ENCODE assay signal across 19 cellular contexts in genomic region chr7:105060923-105061322, GRCh38. TPM values are rescaled to one million over a fixed set of nuclear protein-coding genes. Genes with fewer than 3 reads are reported as not detected.
DNase-seq lines count a peak whose midpoint lies in the region; ATAC-seq and TF ChIP-seq lines count a peak whose summit lies in the region.
"Had no signal": no experiment of that assay in that cellular context is flagged by ENCODE, and none has a peak within 500 bp of the region (broad histone marks: within the 10 kb centered on the region; RNA-seq: fewer than 3 reads in every experiment).

No MANE protein-coding gene starts in this region.

- no peak overlapping the region for H3K27ac ChIP-seq in CD4-positive, alpha-beta memory T cell (ENCODE audit: low read depth, low read length)
- no peak overlapping the region for H3K27ac ChIP-seq in GM23248
- no peak overlapping the region for H3K27ac ChIP-seq in upper lobe of right lung
- H3K27ac ChIP-seq: PC-9, SJSA1, suprapubic skin had no signal

- H3K9me3 ChIP-seq in CD4-positive, alpha-beta memory T cell (ENCODE audit: control insufficient read depth in 1 of 2, low read length in 2 of 2) = no peaks in the 10 kb centered on the region
- H3K9me3 ChIP-seq in GM23248 (ENCODE audit: low read depth) (no peaks in the 10 kb centered on the region), upper lobe of right lung (no peaks in the 10 kb centered on the region)
- H3K9me3 ChIP-seq: SJSA1, suprapubic skin had no signal

- no peak for TF ChIP-seq CTCF in upper lobe of right lung (IDR thresholded peaks at IDR 0.05)

- peaks cover 70% of the 10 kb centered on the region for H3K4me1 ChIP-seq in CD4-positive, alpha-beta memory T cell (ENCODE audit: insufficient read depth, low read length)
- H3K4me1 ChIP-seq in GM23248 (ENCODE audit: insufficient read depth) (peaks cover 16% of the 10 kb centered on the region; the same call in 1 of the 2 replicates), upper lobe of right lung (peaks cover 34% of the 10 kb centered on the region)
- H3K4me1 ChIP-seq: SJSA1 had no signal

- peaks cover 22 to 71% of the 10 kb centered on the region in 2 donors for H3K36me3 Mint-ChIP-seq in CD4-positive, alpha-beta memory T cell
- H3K36me3 Mint-ChIP-seq in effector memory CD8-positive, alpha-beta T cell (ENCODE audit: insufficient read depth) = peaks cover 88% of the 10 kb centered on the region
- peaks cover 5% of the 10 kb centered on the region for H3K36me3 Mint-ChIP-seq in natural killer cell treated with Interleukin-12 subunit alpha and Interleukin-12 subunit beta and Interleukin-15 and Interleukin-18, amount 100 ng/mL, for 72 hours

- no peak for DNase-seq in CD4-positive, alpha-beta memory T cell
- DNase-seq in GM23248 (peak; percentile 12), upper lobe of right lung (no peak), NCI-H1417 (lab: John Stamatoyannopoulos, UW) (no peak)
- DNase-seq in effector memory CD8-positive, alpha-beta T cell = no peak
- no peak for DNase-seq in natural killer cell treated with Interleukin-12 subunit alpha and Interleukin-12 subunit beta and Interleukin-15 and Interleukin-18, amount 100 ng/mL, for 72 hours (ENCODE audit: low spot score)
- DNase-seq: activated CD4-positive, CD25-positive, alpha-beta regulatory T cell; activated naive CD4-positive, alpha-beta T cell treated with Interleukin-2 at 50 U/mL for 16 hours; DMS153; NCI-H1436; NCI-H2171 treated with DMSO at 0.1 percent for 48 hours; NCI-H82; PC-9; small intestine; stimulated activated CD4-positive, alpha-beta T cell treated with anti-CD3 and anti-CD28 coated beads, Interleukin-4, amount 100 ng/mL, for 24 hours had no signal

- H3K4me1 Mint-ChIP-seq in CD4-positive, alpha-beta memory T cell = peaks cover 44 to 75% (median 61%) of the 10 kb centered on the region in 4 donors
- H3K4me1 Mint-ChIP-seq in effector memory CD8-positive, alpha-beta T cell (ENCODE audit: low read depth in 2 of 2) = peaks cover 32 to 68% of the 10 kb centered on the region in 2 donors
- peaks cover 44 to 54% of the 10 kb centered on the region in 2 donors for H3K4me1 Mint-ChIP-seq in natural killer cell treated with Interleukin-12 subunit alpha and Interleukin-12 subunit beta and Interleukin-15 and Interleukin-18, amount 100 ng/mL, for 72 hours (ENCODE audit: low read depth in 2 of 2)

- H3K4me3 Mint-ChIP-seq in CD4-positive, alpha-beta memory T cell = peak overlapping the region in 1 of 8 donors; percentile 39
- peak overlapping the region in 1 of 2 donors; percentile 27 for H3K4me3 Mint-ChIP-seq in effector memory CD8-positive, alpha-beta T cell
- H3K4me3 Mint-ChIP-seq in natural killer cell treated with Interleukin-12 subunit alpha and Interleukin-12 subunit beta and Interleukin-15 and Interleukin-18, amount 100 ng/mL, for 72 hours = no peak overlapping the region
- H3K4me3 Mint-ChIP-seq: GM23338 had no signal

- POLR2A ChIA-PET in CD4-positive, alpha-beta memory T cell (lab: Charles Lee; ENCODE audit: partially characterized antibody) = interaction anchor here (0.9 kb wide), 1 partner anchor 19 kb away, joined by 3 read pairs; no protein-coding TSS in a partner anchor

- H3K4me3 ChIP-seq in CD4-positive, alpha-beta memory T cell (ENCODE audit: low read length in 2 of 2) = no peak overlapping the region
- H3K4me3 ChIP-seq in GM23248 = no peak overlapping the region
- no peak overlapping the region for H3K4me3 ChIP-seq in upper lobe of right lung
- H3K4me3 ChIP-seq: GM23338, PC-9, SJSA1, suprapubic skin had no signal

- in situ Hi-C loops in GM23248 (cut with MboI) = no loop called here

- peaks cover 12% of the 10 kb centered on the region; the same call in 1 of the 2 replicates for H4K20me1 ChIP-seq in GM23248 (ENCODE audit: insufficient read depth)

- H3K9me2 ChIP-seq in GM23248 (ENCODE audit: insufficient read depth) = no peaks in the 10 kb centered on the region

- H3F3A ChIP-seq in GM23248 (ENCODE audit: insufficient read depth) = peaks cover 28% of the 10 kb centered on the region; the same call in 1 of the 2 replicates

- no peak overlapping the region for H3K4me2 ChIP-seq in GM23248 (ENCODE audit: unreplicated experiment)
- H3K4me2 ChIP-seq: GM23338, PC-9 had no signal

- 83 to 89% methylated on average over 3 of the region's 3 CpGs for WGBS in GM23248 (ENCODE audit: low coverage in 1 of 2, low lambda C conversion rate in 2 of 2, missing lambda C conversion rate in 2 of 2), 2 experiments

- H2AFZ ChIP-seq in GM23248 = no peak overlapping the region
- H2AFZ ChIP-seq: GM23338, PC-9 had no signal

- CTCF ChIA-PET in CD4-positive, alpha-beta memory T cell (lab: Charles Lee; ENCODE audit: partially characterized antibody) = no interaction called here

- H3K9me3 Mint-ChIP-seq in CD4-positive, alpha-beta memory T cell = no peaks in the 10 kb centered on the region
- H3K9me3 Mint-ChIP-seq in effector memory CD8-positive, alpha-beta T cell = no peaks in the 10 kb centered on the region
- H3K9me3 Mint-ChIP-seq in natural killer cell treated with Interleukin-12 subunit alpha and Interleukin-12 subunit beta and Interleukin-15 and Interleukin-18, amount 100 ng/mL, for 72 hours = no peaks in the 10 kb centered on the region
- H3K9me3 Mint-ChIP-seq: GM23338 had no signal

- peaks cover 19% of the 10 kb centered on the region for H3K36me3 ChIP-seq in CD4-positive, alpha-beta memory T cell (ENCODE audit: insufficient read depth, low read length)
- H3K36me3 ChIP-seq in GM23248 (ENCODE audit: low read depth) = peaks cover 52% of the 10 kb centered on the region
- peaks cover 36% of the 10 kb centered on the region for H3K36me3 ChIP-seq in upper lobe of right lung

- intact Hi-C loops in CD4-positive, alpha-beta memory T cell (cut with micrococcal nuclease) = no loop called here
- intact Hi-C loops in upper lobe of right lung (cut with DNase I) = no loop called here

- no peaks in the 10 kb centered on the region for H3K27me3 Mint-ChIP-seq in CD4-positive, alpha-beta memory T cell
- H3K27me3 Mint-ChIP-seq in effector memory CD8-positive, alpha-beta T cell = no peaks in the 10 kb centered on the region
- no peaks in the 10 kb centered on the region for H3K27me3 Mint-ChIP-seq in natural killer cell treated with Interleukin-12 subunit alpha and Interleukin-12 subunit beta and Interleukin-15 and Interleukin-18, amount 100 ng/mL, for 72 hours

- no peak for ATAC-seq in effector memory CD8-positive, alpha-beta T cell (replicated peaks)
- ATAC-seq in natural killer cell treated with Interleukin-12 subunit alpha and Interleukin-12 subunit beta and Interleukin-15 and Interleukin-18, amount 100 ng/mL, for 72 hours = no peak
- ATAC-seq in GM21786 (IDR thresholded peaks at IDR 0.05; ENCODE audit: unreplicated experiment) (no peak), upper lobe of right lung (no peak)
- ATAC-seq: GM23338 had no signal

- peaks cover 100% of the 10 kb centered on the region for H3K79me2 ChIP-seq in GM23248 (ENCODE audit: insufficient read depth)

- H3K27me3 ChIP-seq in CD4-positive, alpha-beta memory T cell (ENCODE audit: insufficient read depth, low read length) = no peaks in the 10 kb centered on the region
- H3K27me3 ChIP-seq in GM23248 (replicated peaks; ENCODE audit: insufficient read depth) (no peaks in the 10 kb centered on the region), upper lobe of right lung (no peaks in the 10 kb centered on the region)
- H3K27me3 ChIP-seq: SJSA1, suprapubic skin had no signal

- H3K27ac Mint-ChIP-seq in CD4-positive, alpha-beta memory T cell = peak overlapping the region in 5 of 7 donors; percentile 14 to 77 (median 74)
- peak overlapping the region; percentile 2 to 21 for H3K27ac Mint-ChIP-seq in effector memory CD8-positive, alpha-beta T cell
- peak overlapping the region; percentile 34 to 54 for H3K27ac Mint-ChIP-seq in natural killer cell treated with Interleukin-12 subunit alpha and Interleukin-12 subunit beta and Interleukin-15 and Interleukin-18, amount 100 ng/mL, for 72 hours

- H3K9ac ChIP-seq in GM23248 = no peak overlapping the region

RNA-seq across cellular contexts. Expression of gene KMT2E, which starts 46.9 kb away (rescaled TPM):
- 100 to 1,000 TPM; 213 to 224 TPM for total RNA-seq in CD4-positive, alpha-beta memory T cell
- polyA plus RNA-seq in CD4-positive, alpha-beta memory T cell = 100 to 1,000 TPM; 109 to 244 TPM
- 29.1 and 30.7 TPM in 2 replicates for total RNA-seq in GM23248 (2014; rRNA removed; shearing (Covaris generic))
- 63.2 and 63.5 TPM in 2 replicates for polyA plus RNA-seq in GM23248 (2016; fragmentation: Nextera tagmentation; extraction: Ambion mirVana)
- total RNA-seq in natural killer cell treated with Interleukin-12 subunit alpha and Interleukin-12 subunit beta and Interleukin-15 and Interleukin-18, amount 100 ng/mL, for 72 hours = 100 to 1,000 TPM; 152 to 172 TPM
- 97.0 TPM for total RNA-seq in upper lobe of right lung

Comparison
In these comparisons a context has a peak if more than half of its experiments do, and no peak if none do; other contexts are left out.
1. H3K27ac Mint-ChIP-seq: peak in every context shown above with its lines; median percentile 74 in CD4-positive, alpha-beta memory T cell; 44 in natural killer cell treated with Interleukin-12 subunit alpha and Interleukin-12 subunit beta and Interleukin-15 and Interleukin-18, amount 100 ng/mL, for 72 hours; 12 in effector memory CD8-positive, alpha-beta T cell.